ENCODE assay signal across 8 cellular contexts in genomic region chr11:64844330-64845124, GRCh38. TPM values are rescaled to one million over a fixed set of nuclear protein-coding genes. Genes with fewer than 3 reads are reported as not detected.
DNase-seq lines count a peak whose midpoint lies in the region; ATAC-seq and TF ChIP-seq lines count a peak whose summit lies in the region.

TSS of gene CDC42BPG (minus strand) at chr11:64844653. CDS start at chr11:64844569, 84 bp downstream.

- no TSS peak for BruUV-seq in Calu3 (replicated peaks; lab: Mats Ljungman, UMichigan)

- H3K4me1 ChIP-seq in HUES6 (ENCODE audit: control insufficient read depth, insufficient read depth, low read length) = peaks cover 33% of the 10 kb centered on the region
- H3K4me1 ChIP-seq in esophagus (ENCODE audit: control insufficient read depth in 2 of 2, insufficient read depth in 2 of 2, low read length in 1 of 2) = peaks cover 0 to 22% of the 10 kb centered on the region in 2 donors
- peaks cover 33% of the 10 kb centered on the region for H3K4me1 ChIP-seq in vagina

- H3K27ac ChIP-seq in HUES6 (ENCODE audit: low read depth, low read length) = no peak within 1 kb of the TSS
- peak within 1 kb of the TSS; percentile 94 to 96 for H3K27ac ChIP-seq in esophagus (ENCODE audit: low read depth in 2 of 2, low read length in 1 of 2)
- peak within 1 kb of the TSS; percentile 78 for H3K27ac ChIP-seq in vagina

- peaks cover 10% of the 10 kb centered on the region for H3K36me3 ChIP-seq in HUES6 (ENCODE audit: control insufficient read depth, insufficient read depth, low read length)
- peaks cover 0 to 8% of the 10 kb centered on the region in 2 donors for H3K36me3 ChIP-seq in esophagus (ENCODE audit: control insufficient read depth in 2 of 2, insufficient read depth in 2 of 2, low read length in 1 of 2)
- peaks cover 0 to 7% of the 10 kb centered on the region in 2 donors for H3K36me3 ChIP-seq in vagina

- peak within 1 kb of the TSS; percentile 29 for H3K27ac Mint-ChIP-seq in Calu3 (ENCODE audit: unreplicated experiment)

- no peak for ATAC-seq in HG02884 (IDR thresholded peaks at IDR 0.05; ENCODE audit: unreplicated experiment)

- DNase-seq in Calu3 (peak; percentile 94), NOMO-1 treated with DMSO at 0.1 percent for 48 hours (lab: John Stamatoyannopoulos, UW; ENCODE audit: unreplicated experiment) (peak; percentile 62), myocyte (ENCODE audit: low read depth) (peak; percentile 79), vagina (ENCODE audit: extremely low spot score in 2 of 2) (no peak)
- peak; percentile 81 for DNase-seq in activated T-cell treated with anti-CD3 and anti-CD28 coated beads, Interleukin-2, amount 50 U/mL, for 1 hour

- H3K9me3 ChIP-seq in HUES6 (ENCODE audit: control insufficient read depth, insufficient read depth, low read depth, low read length) (no peaks in the 10 kb centered on the region), esophagus (ENCODE audit: control insufficient read depth in 2 of 2, insufficient read depth in 1 of 2, low read depth in 1 of 2, low read length in 1 of 2) (no peaks in the 10 kb centered on the region), vagina (no peaks in the 10 kb centered on the region)

- WGBS in esophagus, 2 donors = 1% methylated on average over 65 to 96 of the region's 96 CpGs

- H3K27me3 ChIP-seq in HUES6 (ENCODE audit: control insufficient read depth, insufficient read depth, low read length) = no peaks in the 10 kb centered on the region
- H3K27me3 ChIP-seq in esophagus (ENCODE audit: control insufficient read depth in 1 of 2, insufficient read depth in 2 of 2, low read length in 2 of 2) = no peaks in the 10 kb centered on the region
- no peaks in the 10 kb centered on the region for H3K27me3 ChIP-seq in vagina

- TF ChIP-seq CTCF in Calu3 (IDR thresholded peaks at IDR 0.05; ENCODE audit: unreplicated experiment) = peak; percentile 79
- peak in 1 of 3 experiments; percentile 13 for TF ChIP-seq CTCF in vagina (IDR thresholded peaks at IDR 0.05)

- CTCF ChIA-PET in Calu3 (lab: Charles Lee) = interaction anchor here (0.7 to 2.5 kb wide), 13 partner anchors 9 to 338 kb away, joined by 3 to 11 read pairs (median 3); partner anchors contain the start of genes ARL2, BATF2, MEN1 and SF1

- H3K4me3 ChIP-seq in HUES6 (ENCODE audit: low read depth, low read length) = peak within 1 kb of the TSS; percentile 84
- peak within 1 kb of the TSS; percentile 54 to 67 for H3K4me3 ChIP-seq in esophagus (ENCODE audit: low read depth in 1 of 2, low read length in 2 of 2)
- peak within 1 kb of the TSS; percentile 50 to 56 for H3K4me3 ChIP-seq in vagina

- H3K27me3 Mint-ChIP-seq in Calu3 (ENCODE audit: unreplicated experiment) = no peaks in the 10 kb centered on the region

- H3K9ac ChIP-seq in HUES6 (ENCODE audit: low read length) = peak within 1 kb of the TSS; percentile 47

- H3K4me3 Mint-ChIP-seq in Calu3 (ENCODE audit: low read depth, unreplicated experiment) = peak within 1 kb of the TSS; percentile 92

- TF ChIP-seq POLR2A in vagina (IDR thresholded peaks at IDR 0.05) = no peak

- intact Hi-C loops in Calu3 (cut with micrococcal nuclease; ENCODE audit: unreplicated experiment) (loop anchor here (5.0 to 10.0 kb wide), 3 partner anchors 153 to 270 kb away; partner anchors contain the start of genes ARL2, BATF2, TM7SF2 and ZNHIT2), vagina (cut with DNase I) (loop anchor here (2.0 kb wide), 1 partner anchor 44 kb away; no protein-coding TSS in a partner anchor)

- H3K36me3 Mint-ChIP-seq in Calu3 (ENCODE audit: insufficient read depth, unreplicated experiment) = peaks cover 52% of the 10 kb centered on the region

- no peaks in the 10 kb centered on the region for H3K9me3 Mint-ChIP-seq in Calu3 (ENCODE audit: low read depth, unreplicated experiment)

- H3K4me1 Mint-ChIP-seq in Calu3 (ENCODE audit: low read depth, unreplicated experiment) = peaks cover 51% of the 10 kb centered on the region

RNA-seq across cellular contexts. Expression of gene CDC42BPG, which starts in this region (rescaled TPM):
- total RNA-seq in Calu3 (2022) (26.5 and 33.0 TPM in 2 replicates), myocyte (0.62 and 2.0 TPM in 2 replicates), vagina (13.0 TPM)
- 10 to 100 TPM; 17.5 to 30.7 TPM for polyA plus RNA-seq in esophagus
- 0.61 TPM for polyA plus RNA-seq in myocyte (2012)

Comparison
In these comparisons a context has a peak if more than half of its experiments do, and no peak if none do; other contexts are left out.
1. DNase-seq: peak in Calu3 (single experiment), NOMO-1 treated with DMSO at 0.1 percent for 48 hours (single experiment), activated T-cell treated with anti-CD3 and anti-CD28 coated beads, Interleukin-2, amount 50 U/mL, for 1 hour (single experiment) and myocyte (single experiment); none in vagina (0 of 2).
2. Peak in every context shown above with its lines, with median percentiles within 50 percentile points of each other: H3K4me3 ChIP-seq.